ENCODE assay signal across 1 cellular context in genomic region chr16:50722960-50723359, GRCh38.
TF ChIP-seq lines count a peak whose summit lies in the region.

No MANE protein-coding gene starts in this region.

TF ChIP-seq in GM12878, 131 proteins besides CTCF, POLR2A, EP300 and RAD21:
- TF ChIP-seq NKRF (conservative IDR thresholded peaks at IDR 0.05): no peak
- TF ChIP-seq SMARCA5 (IDR thresholded peaks at IDR 0.05): no peak
- TF ChIP-seq, protein P1, sequence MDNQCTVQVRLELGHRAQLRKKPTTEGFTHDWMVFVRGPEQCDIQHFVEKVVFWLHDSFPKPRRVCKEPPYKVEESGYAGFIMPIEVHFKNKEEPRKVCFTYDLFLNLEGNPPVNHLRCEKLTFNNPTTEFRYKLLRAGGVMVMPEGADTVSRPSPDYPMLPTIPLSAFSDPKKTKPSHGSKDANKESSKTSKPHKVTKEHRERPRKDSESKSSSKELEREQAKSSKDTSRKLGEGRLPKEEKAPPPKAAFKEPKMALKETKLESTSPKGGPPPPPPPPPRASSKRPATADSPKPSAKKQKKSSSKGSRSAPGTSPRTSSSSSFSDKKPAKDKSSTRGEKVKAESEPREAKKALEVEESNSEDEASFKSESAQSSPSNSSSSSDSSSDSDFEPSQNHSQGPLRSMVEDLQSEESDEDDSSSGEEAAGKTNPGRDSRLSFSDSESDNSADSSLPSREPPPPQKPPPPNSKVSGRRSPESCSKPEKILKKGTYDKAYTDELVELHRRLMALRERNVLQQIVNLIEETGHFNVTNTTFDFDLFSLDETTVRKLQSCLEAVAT (IDR thresholded peaks at IDR 0.05): peak; percentile 74
- TF ChIP-seq SIN3A (IDR thresholded peaks at IDR 0.05; ENCODE audit: low read depth, low read length): no peak
- TF ChIP-seq ZNF384 (IDR thresholded peaks at IDR 0.05; ENCODE audit: borderline replicate concordance, low read depth, low read length): 0 out of 2 replicates have a peak, but pooled peaks have one; percentile 32
- no peak for TF ChIP-seq IRF5 (IDR thresholded peaks at IDR 0.05; ENCODE audit: borderline replicate concordance)
- no peak for TF ChIP-seq ZNF217 (IDR thresholded peaks at IDR 0.05)
